Comparison of ENCODE assay signal across 23 cellular contexts in the genomic region with DNA sequence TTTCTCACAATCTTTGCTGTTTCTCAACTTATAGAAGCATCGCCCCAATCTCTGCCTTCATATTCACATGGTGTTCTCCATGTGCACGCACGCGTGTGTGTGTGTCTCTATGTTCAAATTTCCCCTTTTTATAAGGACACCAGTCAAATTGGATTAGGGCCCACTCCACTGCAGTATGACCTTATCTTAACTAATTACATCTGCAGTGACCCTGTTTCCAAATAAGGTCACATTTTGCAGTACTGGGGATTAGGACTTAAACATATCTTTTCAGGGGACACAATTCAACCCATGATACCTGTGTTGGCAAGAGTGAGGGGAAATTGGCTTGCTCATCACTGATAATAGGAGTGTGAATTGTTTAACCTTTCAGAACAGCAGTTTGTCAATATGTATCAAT.
A peak's percentile ranks its signal among the peaks of the same experiment; 100 is the strongest.
DNase-seq lines count a peak whose midpoint lies in the region; ATAC-seq, FAIRE-seq and TF ChIP-seq lines count a peak whose summit lies in the region.
"Had no signal": no experiment of that assay in that cellular context is flagged by ENCODE, and none has a peak within 500 bp of the region (broad histone marks: within the 10 kb centered on the region; RNA-seq: fewer than 3 reads in every experiment).

No MANE protein-coding gene starts in this region.

- FAIRE-seq in K562 (lab: Jason Lieb, UNC): no peak
- FAIRE-seq: GM12878, GM12892, GM18507 had no signal

- H4K20me1 ChIP-seq in K562 (replicated peaks; ENCODE audit: control insufficient read depth, insufficient read depth, low read length): no peaks in the 10 kb centered on the region
- H4K20me1 ChIP-seq: BLaER1 treated with 17β-estradiol and CSF1 and Interleukin-3, amounts not matched to agents 10 nM and 100 nM had no signal

- no peaks in the 10 kb centered on the region for H3K27me3 ChIP-seq in K562 (ENCODE audit: control insufficient read depth in 2 of 2, insufficient read depth in 2 of 2, low read length in 2 of 2)
- H3K27me3 ChIP-seq in left ventricle myocardium inferior (ENCODE audit: low read depth): no peaks in the 10 kb centered on the region

- TF ChIP-seq RAD21 in K562 (CRISPR knock-in tag; conservative IDR thresholded peaks at IDR 0.05 in 1 of 2, IDR thresholded peaks at IDR 0.05 in 1 of 2): no peak

- no peak overlapping the region for H3K27ac ChIP-seq in K562 (ENCODE audit: extremely low read depth, low read depth, low read length)
- no peak overlapping the region for H3K27ac ChIP-seq in left ventricle myocardium inferior (replicated peaks)
- H3K27ac ChIP-seq: 22Rv1; A549; BLaER1 treated with 17β-estradiol and CSF1 and Interleukin-3, amounts not matched to agents 10 nM and 100 nM; C4-2B had no signal

- H3K9me1 ChIP-seq in K562 (ENCODE audit: control insufficient read depth, insufficient read depth, low read length): no peaks in the 10 kb centered on the region

- TF ChIP-seq CTCF in K562 (IDR thresholded peaks at IDR 0.05 in 2 of 3, conservative IDR thresholded peaks at IDR 0.05 in 1 of 3; ENCODE audit: insufficient read depth in 2 of 3, low read depth in 1 of 3, low read length in 3 of 3) (no peak), left ventricle myocardium inferior (IDR thresholded peaks at IDR 0.05; ENCODE audit: borderline replicate concordance) (no peak)

- no peaks in the 10 kb centered on the region for H3K79me2 ChIP-seq in K562 (ENCODE audit: control insufficient read depth, insufficient read depth, low read length)

- no peaks in the 10 kb centered on the region for H3K36me3 ChIP-seq in K562 (ENCODE audit: control insufficient read depth, insufficient read depth, low read length)
- H3K36me3 ChIP-seq in left ventricle myocardium inferior: no peaks in the 10 kb centered on the region
- H3K36me3 ChIP-seq: BLaER1 treated with 17β-estradiol and CSF1 and Interleukin-3, amounts not matched to agents 10 nM and 100 nM had no signal

- H3K9me3 ChIP-seq in K562 (replicated peaks; ENCODE audit: control insufficient read depth, insufficient read depth, low read depth, low read length) (no peaks in the 10 kb centered on the region), left ventricle myocardium inferior (replicated peaks) (no peaks in the 10 kb centered on the region)
- H3K9me3 ChIP-seq: A549; BLaER1 treated with 17β-estradiol and CSF1 and Interleukin-3, amounts not matched to agents 10 nM and 100 nM; Caco-2 had no signal

- 0 out of 2 replicates have a peak overlapping the region, but pooled peaks have one; percentile 14 for H2AFZ ChIP-seq in K562 (ENCODE audit: low read depth, low read length)

- ATAC-seq in K562: no peak
- ATAC-seq: A549; CD8-positive, alpha-beta T cell; GM12878 had no signal

- in situ Hi-C loops in K562 (cut with MboI): no loop called here

- POLR2A ChIA-PET in K562 (lab: Yijun Ruan, JAX): no interaction called here

- DNase-seq in NCI-H82 (lab: John Stamatoyannopoulos, UW): peak; percentile 58
- peak; percentile 74 for DNase-seq in SK-N-DZ (ENCODE audit: low spot score)
- no peak for DNase-seq in K562 (ENCODE audit: extremely low read depth in 1 of 4, low spot score in 3 of 4)
- DNase-seq in left ventricle myocardium inferior: no peak
- DNase-seq in activated T-cell treated with anti-CD3 and anti-CD28 coated beads, Interleukin-2, amount 50 U/mL, for 48 hours: no peak
- DNase-seq: AML-193; Caco-2; CD4-positive, alpha-beta T cell; CD8-positive, alpha-beta T cell; DMS 273 treated with DMSO at 0.1 percent for 48 hours; DMS153; DMS53; DMS79; DND-41; EL; GDM1 had no signal

- no peak overlapping the region for H3K4me2 ChIP-seq in K562 (ENCODE audit: insufficient read depth, low read length)
- H3K4me2 ChIP-seq: A549; BLaER1 treated with 17β-estradiol and CSF1 and Interleukin-3, amounts not matched to agents 10 nM and 100 nM had no signal

- no TSS peak for BruUV-seq in K562 (replicated peaks; lab: Mats Ljungman, UMichigan)

- intact Hi-C loops in K562 (cut with micrococcal nuclease): no loop called here
- intact Hi-C loops in left ventricle myocardium inferior (cut with micrococcal nuclease): no loop called here

- TF ChIP-seq EP300 in K562 (IDR thresholded peaks at IDR 0.05; ENCODE audit: low read length): no peak

- H3K4me3 ChIP-seq in K562 (no peak overlapping the region), left ventricle myocardium inferior (no peak overlapping the region)
- H3K4me3 ChIP-seq: A549; BLaER1 treated with 17β-estradiol and CSF1 and Interleukin-3, amounts not matched to agents 10 nM and 100 nM; GM12878 had no signal

- no peak overlapping the region for H3K9ac ChIP-seq in K562 (ENCODE audit: insufficient read depth in 1 of 2, low read depth in 2 of 2, low read length in 2 of 2)
- H3K9ac ChIP-seq: BLaER1 treated with 17β-estradiol and CSF1 and Interleukin-3, amounts not matched to agents 10 nM and 100 nM had no signal

- H3K4me1 ChIP-seq in K562 (replicated peaks in 1 of 2; ENCODE audit: control insufficient read depth in 2 of 2, insufficient read depth in 2 of 2, low read length in 2 of 2) (peaks cover 5 to 23% of the 10 kb centered on the region in 2 experiments; a peak in 4 of 5 replicates), left ventricle myocardium inferior (no peaks in the 10 kb centered on the region)
- H3K4me1 ChIP-seq: A549; BLaER1 treated with 17β-estradiol and CSF1 and Interleukin-3, amounts not matched to agents 10 nM and 100 nM; Caco-2 had no signal

- WGBS in K562 (ENCODE audit: insufficient coverage, low coverage, missing lambda C conversion rate): 51% methylated on average over 4 of the region's 4 CpGs

- no peak for TF ChIP-seq POLR2A in K562 (conservative IDR thresholded peaks at IDR 0.05)

- CTCF ChIA-PET in K562 (lab: Yijun Ruan, JAX; ENCODE audit: low intra/inter-chr PET ratio): no interaction called here

TF ChIP-seq in K562, 482 proteins besides CTCF, POLR2A, EP300 and RAD21:
- TF ChIP-seq SRF (CRISPR knock-in tag; IDR thresholded peaks at IDR 0.05): peak in 1 of 2 experiments; percentile 78; a peak in 2 of 4 replicates
- TF ChIP-seq, protein P1, sequence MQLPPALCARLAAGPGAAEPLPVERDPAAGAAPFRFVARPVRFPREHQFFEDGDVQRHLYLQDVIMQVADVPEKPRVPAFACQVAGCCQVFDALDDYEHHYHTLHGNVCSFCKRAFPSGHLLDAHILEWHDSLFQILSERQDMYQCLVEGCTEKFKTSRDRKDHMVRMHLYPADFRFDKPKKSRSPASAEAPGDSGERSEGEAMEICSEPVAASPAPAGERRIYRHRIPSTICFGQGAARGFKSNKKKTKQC (CRISPR knock-in tag; IDR thresholded peaks at IDR 0.05): no peak
TF ChIP-seq in K562: peak in this region for 1.

Comparison
In these comparisons a context has a peak if more than half of its experiments do, and no peak if none do; other contexts are left out.
1. DNase-seq: peak in NCI-H82 (single experiment) and SK-N-DZ (single experiment); none in K562 (0 of 4), left ventricle myocardium inferior (single experiment) and activated T-cell treated with anti-CD3 and anti-CD28 coated beads, Interleukin-2, amount 50 U/mL, for 48 hours (0 of 2).